22 cellular contexts compared by ENCODE assay signal in the genomic region with DNA sequence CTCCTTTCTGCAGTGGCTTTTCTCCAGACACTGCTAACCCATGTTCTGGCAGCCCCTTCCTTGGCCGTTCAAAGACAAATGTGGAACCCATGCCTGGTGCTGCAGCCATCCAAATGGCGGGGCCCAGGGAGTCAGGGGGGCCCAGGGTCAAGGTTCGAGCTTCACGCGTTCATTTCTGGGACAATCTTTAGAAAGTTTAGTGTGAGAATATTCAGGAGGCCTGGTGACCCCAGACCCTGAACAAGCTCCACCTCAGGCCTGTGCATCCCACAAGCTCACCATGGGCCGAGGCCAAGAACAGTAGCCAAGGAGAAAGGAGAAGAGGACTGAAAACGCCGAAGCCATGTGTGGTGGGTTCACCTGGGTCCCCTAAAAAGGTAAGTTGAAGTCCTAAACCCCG. TPM values are rescaled to one million over a fixed set of nuclear protein-coding genes. Genes with fewer than 3 reads are reported as not detected.
A peak's percentile ranks its signal among the peaks of the same experiment; 100 is the strongest.
DNase-seq lines count a peak whose midpoint lies in the region; ATAC-seq and TF ChIP-seq lines count a peak whose summit lies in the region.
"Had no signal": no experiment of that assay in that cellular context is flagged by ENCODE, and none has a peak within 500 bp of the region (broad histone marks: within the 10 kb centered on the region; RNA-seq: fewer than 3 reads in every experiment).

No MANE protein-coding gene starts in this region.

- no peak for TF ChIP-seq POLR2A in lower leg skin (IDR thresholded peaks at IDR 0.05)

- no peaks in the 10 kb centered on the region; the same call in none of the 2 replicates for H3K27me3 Mint-ChIP-seq in H9 (ENCODE audit: low read depth)

- no CpG with 5 or more reads among the region's 9 CpGs for WGBS in H9 (ENCODE audit: extremely low coverage, insufficient read length, low lambda C conversion rate)
- 93 to 99% methylated on average over 9 of the region's 9 CpGs for WGBS in lower leg skin, 2 donors
- WGBS in neuronal stem cell (ENCODE audit: extremely low coverage in 2 of 2, insufficient read length in 2 of 2, insufficient replicate concordance in 1 of 2), 2 donors = no CpG with 5 or more reads among the region's 9 CpGs

- H3K79me1 ChIP-seq in H9 (ENCODE audit: insufficient read depth, low read depth, low read length, poor library complexity, severe bottlenecking) (no peaks in the 10 kb centered on the region), neuronal stem cell (ENCODE audit: low read depth, low read length) (peaks cover 9% of the 10 kb centered on the region)

- H4K20me1 ChIP-seq in H9 (ENCODE audit: control insufficient read depth, insufficient read depth, insufficient read length) = no peaks in the 10 kb centered on the region

- no peak overlapping the region for H2BK12ac ChIP-seq in H9 (ENCODE audit: insufficient read length, low read depth, low read length)
- no peak overlapping the region for H2BK12ac ChIP-seq in neuronal stem cell (ENCODE audit: low read length)

- H3K23ac ChIP-seq in H9 (ENCODE audit: insufficient read length, low read depth, low read length) (no peak overlapping the region), neuronal stem cell (ENCODE audit: low read depth, low read length, poor library complexity) (no peak overlapping the region)

- no peak overlapping the region for H4K5ac ChIP-seq in H9 (ENCODE audit: insufficient read length, low read depth, low read length)

- H3K23me2 ChIP-seq in H9 (ENCODE audit: insufficient read length, low read depth, low read length, poor library complexity, severe bottlenecking) = no peaks in the 10 kb centered on the region

- no peaks in the 10 kb centered on the region for H3K36me3 Mint-ChIP-seq in H9 (ENCODE audit: insufficient read depth in 1 of 3, low read depth in 3 of 3)

- H3K4me1 ChIP-seq in H9 (ENCODE audit: insufficient read depth, low read length) (no peaks in the 10 kb centered on the region), neuronal stem cell (ENCODE audit: control insufficient read depth in 2 of 2, insufficient read depth in 1 of 2, low read depth in 1 of 2, low read length in 2 of 2) (no peaks in the 10 kb centered on the region)
- H3K4me1 ChIP-seq: BE2C had no signal

- H4K91ac ChIP-seq in H9 (ENCODE audit: insufficient read length, low read depth, low read length) = no peak overlapping the region
- H4K91ac ChIP-seq in neuronal stem cell (ENCODE audit: low read depth, low read length, poor library complexity) = no peak overlapping the region

- H4K8ac ChIP-seq in H9 (replicated peaks; ENCODE audit: insufficient read length, low read depth, low read length) (no peak overlapping the region), neuronal stem cell (ENCODE audit: low read depth, low read length) (no peak overlapping the region)

- no peak overlapping the region for H3K56ac ChIP-seq in H9 (ENCODE audit: insufficient read length, low read depth, low read length)

- H3K9ac ChIP-seq in H9 (ENCODE audit: extremely low read depth, insufficient read length, low read length) = no peak overlapping the region
- H3K9ac ChIP-seq in neuronal stem cell (ENCODE audit: low read depth, low read length, poor library complexity) = no peak overlapping the region

- H2BK20ac ChIP-seq in H9 (ENCODE audit: low read depth, low read length, poor library complexity, severe bottlenecking) = no peak overlapping the region

- peak; percentile 17 for DNase-seq in activated CD8-positive, alpha-beta memory T cell treated with anti-CD3 and anti-CD28 coated beads for 24 hours
- no peak for DNase-seq in activated CD8-positive, alpha-beta memory T cell treated with anti-CD3 and anti-CD28 coated beads, Interleukin-2, amount 50 U/mL, for 48 hours
- DNase-seq in H9 (peak; percentile 10), lower leg skin (ENCODE audit: low spot score in 2 of 2) (peak; percentile 7 to 53), sciatic nerve (ENCODE audit: low spot score) (peak; percentile 39), neuronal stem cell (ENCODE audit: low spot score) (no peak), ecto neural progenitor cell (ENCODE audit: low spot score) (no peak), Kasumi-1 (lab: John Stamatoyannopoulos, UW) (no peak)
- DNase-seq: BE2C, DMS79, HFFc6, MM.1S, NCI-H1048, NCI-H1436, NCI-H187 treated with DMSO at 0.1 percent for 48 hours, NCI-H2107, NCI-H446 treated with DMSO at 0.1 percent for 48 hours, NCI-H526 treated with DMSO at 0.1 percent for 48 hours, OCI-M1 had no signal

- H2BK120ac ChIP-seq in H9 (ENCODE audit: low read depth, low read length, poor library complexity, severe bottlenecking) = no peak overlapping the region
- H2BK120ac ChIP-seq in neuronal stem cell (ENCODE audit: low read depth, low read length) = no peak overlapping the region

- no peak overlapping the region for H3K4me2 ChIP-seq in H9 (ENCODE audit: insufficient read depth, insufficient read length, low read length)
- H3K4me2 ChIP-seq in neuronal stem cell (ENCODE audit: insufficient read depth, low read length, poor library complexity, severe bottlenecking) = no peak overlapping the region

- H2BK5ac ChIP-seq in H9 (ENCODE audit: insufficient read length, low read length) = no peak overlapping the region
- H2BK5ac ChIP-seq in neuronal stem cell (ENCODE audit: low read length) = no peak overlapping the region

- no peak overlapping the region for H3K4me3 ChIP-seq in lower leg skin (ENCODE audit: low read depth, poor library complexity, severe bottlenecking)
- no peak overlapping the region for H3K4me3 ChIP-seq in neuronal stem cell (ENCODE audit: low read length in 2 of 2)
- H3K4me3 ChIP-seq: K562 had no signal

- H2AFZ ChIP-seq in H9 (ENCODE audit: low read length) (no peak overlapping the region), neuronal stem cell (ENCODE audit: low read length) (no peak overlapping the region)

- H3K27me3 ChIP-seq in H9 (ENCODE audit: insufficient read depth, low read length) = no peaks in the 10 kb centered on the region
- H3K27me3 ChIP-seq in neuronal stem cell (ENCODE audit: control insufficient read depth in 3 of 3, insufficient read depth in 3 of 3, low read depth in 1 of 3, low read length in 3 of 3) = no peaks in the 10 kb centered on the region
- H3K27me3 ChIP-seq: BE2C had no signal

- no peak overlapping the region for H3K4me3 Mint-ChIP-seq in H9
- H3K4me3 Mint-ChIP-seq: HFFc6 had no signal

- H3K4me1 Mint-ChIP-seq in H9 = no peaks in the 10 kb centered on the region

- H2BK15ac ChIP-seq in H9 (ENCODE audit: low read depth, low read length) (no peak overlapping the region), neuronal stem cell (ENCODE audit: low read length) (no peak overlapping the region)

- TF ChIP-seq CTCF in H9 (conservative IDR thresholded peaks at IDR 0.05) = no peak
- TF ChIP-seq CTCF in lower leg skin (IDR thresholded peaks at IDR 0.05) = no peak

- H3K4ac ChIP-seq in H9 (ENCODE audit: low read depth, low read length) (no peak overlapping the region), neuronal stem cell (ENCODE audit: low read length) (no peak overlapping the region)

- H2AK5ac ChIP-seq in H9 (ENCODE audit: insufficient read length, low read length) (no peak overlapping the region), neuronal stem cell (ENCODE audit: low read depth, low read length) (no peak overlapping the region)

- no peak overlapping the region for H3T11ph ChIP-seq in H9 (ENCODE audit: low read length)

- no peak overlapping the region for H3K18ac ChIP-seq in H9 (ENCODE audit: insufficient read length, low read depth, low read length)
- no peak overlapping the region for H3K18ac ChIP-seq in neuronal stem cell (ENCODE audit: low read length)

- H3K14ac ChIP-seq in H9 (ENCODE audit: insufficient read depth, low read length) = no peak overlapping the region
- no peak overlapping the region for H3K14ac ChIP-seq in neuronal stem cell (ENCODE audit: low read length)

- H3K36me3 ChIP-seq in neuronal stem cell (replicated peaks in 1 of 2; ENCODE audit: control insufficient read depth in 2 of 2, insufficient read depth in 2 of 2, low read length in 2 of 2) = peaks cover 0 to 30% of the 10 kb centered on the region in 2 donors
- H3K36me3 ChIP-seq: BE2C had no signal

- no peak for ATAC-seq in sciatic nerve
- ATAC-seq: HepG2, K562 had no signal

- no peaks in the 10 kb centered on the region for H3K9me3 ChIP-seq in H9 (ENCODE audit: control insufficient read depth, low read depth, low read length)
- H3K9me3 ChIP-seq in neuronal stem cell (replicated peaks in 1 of 2; ENCODE audit: control insufficient read depth in 2 of 2, insufficient read depth in 1 of 2, low read depth in 1 of 2, low read length in 2 of 2) = no peaks in the 10 kb centered on the region
- H3K9me3 ChIP-seq: BE2C had no signal

- intact Hi-C loops in lower leg skin (cut with DNase I; ENCODE audit: low total_unique reads) = no loop called here
- intact Hi-C loops in sciatic nerve (cut with DNase I) = no loop called here

- no peaks in the 10 kb centered on the region for H3K9me3 Mint-ChIP-seq in H9
- H3K9me3 Mint-ChIP-seq: HFFc6 had no signal

- H3K27ac Mint-ChIP-seq in H9 = no peak overlapping the region
- H3K27ac Mint-ChIP-seq: HFFc6 had no signal

- H3K79me2 ChIP-seq in H9 (ENCODE audit: insufficient read depth, low read length) = no peaks in the 10 kb centered on the region

- H3K27ac ChIP-seq in H9 (ENCODE audit: insufficient read length, low read depth, low read length) (no peak overlapping the region), neuronal stem cell (replicated peaks; ENCODE audit: low read length) (no peak overlapping the region)
- H3K27ac ChIP-seq: HL-60 had no signal

RNA-seq across cellular contexts. Expression of a gene that starts 54.4 kb away (rescaled TPM):
- total RNA-seq in H9 (2021) (8.6 and 13.7 TPM in 2 replicates), lower leg skin (10 to 100 TPM; 18.0 to 22.7 (median 21.1) TPM), sciatic nerve (30.7 TPM)
- 4.1 TPM for polyA plus RNA-seq in neuronal stem cell (2013, experiment 1 of 2)
- 4.3 TPM for polyA plus RNA-seq in neuronal stem cell (2013, experiment 2 of 2)

RNA-seq across cellular contexts. Expression of a gene that starts 56.8 kb away (rescaled TPM):
- 1.6 and 2.9 TPM in 2 replicates for total RNA-seq in H9 (2021)
- total RNA-seq in lower leg skin = 1 to 10 TPM; 5.5 to 8.1 (median 7.4) TPM
- 4.5 TPM for total RNA-seq in sciatic nerve
- 3.8 TPM for polyA plus RNA-seq in neuronal stem cell (2013, experiment 1 of 2)
- polyA plus RNA-seq in neuronal stem cell (2013, experiment 2 of 2) = 3.2 TPM

Comparison
In these comparisons a context has a peak if more than half of its experiments do, and no peak if none do; other contexts are left out.
1. DNase-seq: peak in activated CD8-positive, alpha-beta memory T cell treated with anti-CD3 and anti-CD28 coated beads for 24 hours (single experiment), H9 (single experiment), lower leg skin (2 of 2) and sciatic nerve (single experiment); none in activated CD8-positive, alpha-beta memory T cell treated with anti-CD3 and anti-CD28 coated beads, Interleukin-2, amount 50 U/mL, for 48 hours (single experiment), neuronal stem cell (single experiment), ecto neural progenitor cell (single experiment) and Kasumi-1 (0 of 2).